In genomic region chr16:69314534-69314933, GRCh38 we compare ENCODE assay signal across 13 cellular contexts. TPM values are rescaled to one million over a fixed set of nuclear protein-coding genes. Genes with fewer than 3 reads are reported as not detected.
"Had no signal": no experiment of that assay in that cellular context is flagged by ENCODE, and none has a peak within 500 bp of the region (broad histone marks: within the 10 kb centered on the region; RNA-seq: fewer than 3 reads in every experiment).

No MANE protein-coding gene starts in this region.

- ATAC-seq: activated CD8-positive, alpha-beta memory T cell treated with anti-CD3 and anti-CD28 coated beads, Interleukin-2, amount 10 ng/mL, durations not matched to agents 7 days and 5 days; heart left ventricle; upper lobe of right lung had no signal

- H3K27me3 ChIP-seq: heart left ventricle, ovary, upper lobe of right lung had no signal

- H3K9me3 ChIP-seq: heart left ventricle, ovary, upper lobe of right lung had no signal

- H3K27ac ChIP-seq: heart left ventricle, ovary, upper lobe of right lung had no signal

- H3K4me3 ChIP-seq: heart left ventricle, ovary, upper lobe of right lung had no signal

- H3K36me3 ChIP-seq: ovary had no signal

- H3K27me3 Mint-ChIP-seq: activated CD8-positive, alpha-beta memory T cell treated with anti-CD3 and anti-CD28 coated beads, Interleukin-2, amount 10 ng/mL, durations not matched to agents 7 days and 5 days had no signal

- H3K4me3 Mint-ChIP-seq: activated CD8-positive, alpha-beta memory T cell treated with anti-CD3 and anti-CD28 coated beads, Interleukin-2, amount 10 ng/mL, durations not matched to agents 7 days and 5 days had no signal

- H3K27ac Mint-ChIP-seq: activated CD8-positive, alpha-beta memory T cell treated with anti-CD3 and anti-CD28 coated beads, Interleukin-2, amount 10 ng/mL, durations not matched to agents 7 days and 5 days had no signal

- DNase-seq: activated CD4-positive, alpha-beta T cell treated with anti-CD3 and anti-CD28 coated beads, Interleukin-2, amount 50 U/mL, for 4 hours; activated CD4-positive, CD25-positive, alpha-beta regulatory T cell treated with anti-CD3 and anti-CD28 coated beads, Interleukin-2, amount 50 U/mL, for 72 hours; activated CD8-positive, alpha-beta memory T cell treated with anti-CD3 and anti-CD28 coated beads, Interleukin-2, amount 10 ng/mL, durations not matched to agents 7 days and 5 days; activated naive CD4-positive, alpha-beta T cell; effector CD4-positive, alpha-beta T cell; foreskin melanocyte; heart left ventricle; small intestine; upper lobe of right lung had no signal

RNA-seq across cellular contexts. Expression of gene TMED6, which starts 37.1 kb away (rescaled TPM):
- total RNA-seq: renal cortical epithelial cell, SK-MEL-5 had no signal
- polyA plus RNA-seq: neural cell, ovary had no signal
